In the genomic region with DNA sequence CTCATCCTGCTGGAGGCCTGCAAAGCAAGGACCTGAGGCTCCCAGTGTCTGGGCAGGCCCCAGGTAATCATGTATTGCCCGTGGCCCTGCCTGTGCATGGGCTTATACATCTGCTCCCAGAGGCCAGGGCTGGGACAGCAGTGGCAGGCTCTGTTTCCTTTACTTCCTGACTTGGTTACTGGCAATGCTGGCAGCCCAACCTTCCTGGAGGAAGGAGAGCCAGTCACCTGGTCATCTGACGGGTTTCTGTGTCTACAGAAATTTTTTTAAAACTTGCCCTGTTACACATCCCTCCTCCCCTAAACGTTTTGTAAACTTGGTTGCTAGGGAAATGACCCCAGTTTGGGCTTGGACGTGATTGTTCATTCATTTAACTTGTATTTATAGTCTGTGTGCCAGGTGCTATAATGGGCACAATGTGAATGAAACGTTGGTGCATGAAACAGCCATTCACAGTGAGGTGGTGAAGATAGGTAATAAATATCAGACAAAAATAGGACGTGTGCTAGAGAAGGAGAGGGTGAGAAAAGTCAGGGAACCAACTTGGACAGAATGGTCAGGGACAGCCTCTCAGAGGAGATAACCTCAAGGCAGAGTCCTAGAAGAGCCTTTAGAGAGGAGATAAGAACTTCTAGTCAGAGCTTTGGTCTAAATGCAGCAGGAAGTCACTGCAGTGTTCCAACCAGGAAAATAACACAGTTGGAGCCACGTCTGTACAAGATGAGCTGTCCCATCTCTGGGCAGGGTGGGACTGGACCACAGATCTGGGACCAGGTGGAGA, we compare ENCODE assay signal across 1 cellular context.
TF ChIP-seq lines count a peak whose summit lies in the region.

No MANE protein-coding gene starts in this region.

TF ChIP-seq in K562, 482 proteins besides CTCF, POLR2A, EP300 and RAD21:
- TF ChIP-seq ZNF79 (CRISPR knock-in tag; IDR thresholded peaks at IDR 0.05; ENCODE audit: low read depth) (no peak), PRPF4 (IDR thresholded peaks at IDR 0.05; ENCODE audit: insufficient read depth, low read depth, low read length, poor library complexity, severe bottlenecking) (no peak), RCOR1 (IDR thresholded peaks at IDR 0.05; ENCODE audit: borderline replicate concordance in 1 of 2, low read depth in 2 of 2, low read length in 2 of 2) (no peak), CBX8 (IDR thresholded peaks at IDR 0.05; ENCODE audit: borderline replicate concordance, extremely low read depth, low read depth, low read length, poor library complexity, severe bottlenecking) (no peak), NCOR1 (IDR thresholded peaks at IDR 0.05) (peak; percentile 30), PCBP1 (IDR thresholded peaks at IDR 0.05; ENCODE audit: low read depth, low read length, poor library complexity, severe bottlenecking) (no peak), ZNF239 (CRISPR knock-in tag; IDR thresholded peaks at IDR 0.05) (no peak), CBFA2T2 (conservative IDR thresholded peaks at IDR 0.05) (peak; percentile 35), GATA2 (CRISPR knock-in tag; IDR thresholded peaks at IDR 0.05) (peak; percentile 41; the same call in 1 of the 2 replicates), SMAD3 (CRISPR knock-in tag; conservative IDR thresholded peaks at IDR 0.05) (no peak), CBFA2T3 (IDR thresholded peaks at IDR 0.05) (peak; percentile 62), JUND (IDR thresholded peaks at IDR 0.05; ENCODE audit: borderline replicate concordance, low read depth, low read length) (no peak), JUND (tag; IDR thresholded peaks at IDR 0.05; ENCODE audit: borderline replicate concordance, low read depth, low read length) (no peak), SMARCA4 (IDR thresholded peaks at IDR 0.05) (0 out of 2 replicates have a peak, but pooled peaks have one; percentile 17), RAD51 (IDR thresholded peaks at IDR 0.05; ENCODE audit: borderline replicate concordance, low read depth) (no peak), ZNF644 (tag; IDR thresholded peaks at IDR 0.05; ENCODE audit: low read depth) (no peak), TAL1 (IDR thresholded peaks at IDR 0.05) (peak; percentile 57; the same call in 1 of the 2 replicates), POLR2H (tag; IDR thresholded peaks at IDR 0.05; ENCODE audit: low read depth) (no peak), ZNF76 (CRISPR knock-in tag; IDR thresholded peaks at IDR 0.05; ENCODE audit: borderline replicate concordance) (no peak), SP1 (CRISPR knock-in tag; IDR thresholded peaks at IDR 0.05) (no peak), MEF2D (tag; conservative IDR thresholded peaks at IDR 0.05; ENCODE audit: low read depth) (no peak), MAZ (CRISPR knock-in tag; conservative IDR thresholded peaks at IDR 0.05 in 1 of 2, IDR thresholded peaks at IDR 0.05 in 1 of 2) (no peak), ARID1B (IDR thresholded peaks at IDR 0.05) (peak; percentile 55; the same call in 1 of the 2 replicates), ETV1 (tag; conservative IDR thresholded peaks at IDR 0.05; ENCODE audit: low read depth) (no peak), SREBF1 (IDR thresholded peaks at IDR 0.05; ENCODE audit: borderline replicate concordance, low read depth, low read length) (no peak), PYGO2 (tag; IDR thresholded peaks at IDR 0.05) (no peak), TCF3 (CRISPR knock-in tag; IDR thresholded peaks at IDR 0.05) (peak; percentile 66)
- TF ChIP-seq, protein P1, sequence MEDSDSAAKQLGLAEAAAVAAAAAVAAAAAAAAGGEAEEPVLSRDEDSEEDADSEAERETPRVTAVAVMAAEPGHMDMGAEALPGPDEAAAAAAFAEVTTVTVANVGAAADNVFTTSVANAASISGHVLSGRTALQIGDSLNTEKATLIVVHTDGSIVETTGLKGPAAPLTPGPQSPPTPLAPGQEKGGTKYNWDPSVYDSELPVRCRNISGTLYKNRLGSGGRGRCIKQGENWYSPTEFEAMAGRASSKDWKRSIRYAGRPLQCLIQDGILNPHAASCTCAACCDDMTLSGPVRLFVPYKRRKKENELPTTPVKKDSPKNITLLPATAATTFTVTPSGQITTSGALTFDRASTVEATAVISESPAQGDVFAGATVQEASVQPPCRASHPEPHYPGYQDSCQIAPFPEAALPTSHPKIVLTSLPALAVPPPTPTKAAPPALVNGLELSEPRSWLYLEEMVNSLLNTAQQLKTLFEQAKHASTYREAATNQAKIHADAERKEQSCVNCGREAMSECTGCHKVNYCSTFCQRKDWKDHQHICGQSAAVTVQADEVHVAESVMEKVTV (CRISPR knock-in tag; IDR thresholded peaks at IDR 0.05), result no peak
- TF ChIP-seq, protein P2, sequence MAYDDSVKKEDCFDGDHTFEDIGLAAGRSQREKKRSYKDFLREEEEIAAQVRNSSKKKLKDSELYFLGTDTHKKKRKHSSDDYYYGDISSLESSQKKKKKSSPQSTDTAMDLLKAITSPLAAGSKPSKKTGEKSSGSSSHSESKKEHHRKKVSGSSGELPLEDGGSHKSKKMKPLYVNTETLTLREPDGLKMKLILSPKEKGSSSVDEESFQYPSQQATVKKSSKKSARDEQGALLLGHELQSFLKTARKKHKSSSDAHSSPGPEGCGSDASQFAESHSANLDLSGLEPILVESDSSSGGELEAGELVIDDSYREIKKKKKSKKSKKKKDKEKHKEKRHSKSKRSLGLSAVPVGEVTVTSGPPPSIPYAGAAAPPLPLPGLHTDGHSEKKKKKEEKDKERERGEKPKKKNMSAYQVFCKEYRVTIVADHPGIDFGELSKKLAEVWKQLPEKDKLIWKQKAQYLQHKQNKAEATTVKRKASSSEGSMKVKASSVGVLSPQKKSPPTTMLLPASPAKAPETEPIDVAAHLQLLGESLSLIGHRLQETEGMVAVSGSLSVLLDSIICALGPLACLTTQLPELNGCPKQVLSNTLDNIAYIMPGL (CRISPR knock-in tag; IDR thresholded peaks at IDR 0.05), result no peak
